ENCODE assay signal across 20 cellular contexts in genomic region chr10:69209787-69210480, GRCh38. TPM values are rescaled to one million over a fixed set of nuclear protein-coding genes. Genes with fewer than 3 reads are reported as not detected.
"Had no signal": no experiment of that assay in that cellular context is flagged by ENCODE, and none has a peak within 500 bp of the region (broad histone marks: within the 10 kb centered on the region; RNA-seq: fewer than 3 reads in every experiment).

No MANE protein-coding gene starts in this region.

- H3K27ac Mint-ChIP-seq: activated B cell treated with CpG ODN at 0.5 μM for 24 hours; stimulated activated naive B cell treated with anti-CD40 and anti-IgM and Interleukin-4, amounts not matched to agents 10 μg/mL and 1 μg/mL and 100 μg/mL, for 72 hours had no signal

- H3K4me3 Mint-ChIP-seq: activated B cell treated with CpG ODN at 0.5 μM for 24 hours; stimulated activated naive B cell treated with anti-CD40 and anti-IgM and Interleukin-4, amounts not matched to agents 10 μg/mL and 1 μg/mL and 100 μg/mL, for 72 hours had no signal

- ATAC-seq: left lung; psoas muscle; stimulated activated naive B cell treated with anti-CD40 and anti-IgM and Interleukin-4, amounts not matched to agents 10 μg/mL and 1 μg/mL and 100 μg/mL, for 72 hours had no signal

- H3K27me3 Mint-ChIP-seq: activated B cell treated with CpG ODN at 0.5 μM for 24 hours; stimulated activated naive B cell treated with anti-CD40 and anti-IgM and Interleukin-4, amounts not matched to agents 10 μg/mL and 1 μg/mL and 100 μg/mL, for 72 hours had no signal

- H3K27ac ChIP-seq: left lung, psoas muscle, right lobe of liver, SJCRH30, spleen, suprapubic skin, upper lobe of left lung had no signal

- H3K9me3 ChIP-seq: left lung, psoas muscle, right lobe of liver, SJCRH30, suprapubic skin, upper lobe of left lung had no signal

- DNase-seq: activated B cell treated with CpG ODN at 0.5 μM for 24 hours; activated CD4-positive, alpha-beta T cell treated with anti-CD3 and anti-CD28 coated beads, Interleukin-2, amount 50 U/mL, for 48 hours; activated CD8-positive, alpha-beta memory T cell treated with anti-CD3 and anti-CD28 coated beads, Interleukin-2, amount 50 U/mL, for 48 hours; activated effector memory CD4-positive, alpha-beta T cell treated with anti-CD3 and anti-CD28 coated beads, Interleukin-2, amount 50 U/mL, for 16 hours; aorta; foreskin melanocyte; head of caudate nucleus; islet precursor cell; left lung; mesenchymal stem cell; psoas muscle; right lobe of liver; SJCRH30; spleen; stimulated activated CD4-positive, alpha-beta T cell treated with anti-CD3 and anti-CD28 coated beads, Interleukin-1b, Interleukin-23, amount 100 ng/mL, for 48 hours; stimulated activated naive B cell treated with anti-CD40 and anti-IgM and Interleukin-4, amounts not matched to agents 10 μg/mL and 1 μg/mL and 100 μg/mL, for 72 hours; upper lobe of left lung had no signal

- H3K9me3 Mint-ChIP-seq: activated B cell treated with CpG ODN at 0.5 μM for 24 hours; activated naive CD4-positive, alpha-beta T cell treated with anti-CD3 and anti-CD28 coated beads, Interleukin-2, amount 50 U/mL, for 72 hours; stimulated activated naive B cell treated with anti-CD40 and anti-IgM and Interleukin-4, amounts not matched to agents 10 μg/mL and 1 μg/mL and 100 μg/mL, for 72 hours had no signal

- H3K27me3 ChIP-seq: cardiac muscle cell, left lung, right lobe of liver, SJCRH30, spleen, suprapubic skin, upper lobe of left lung had no signal

- H3K4me3 ChIP-seq: cardiac muscle cell, left lung, psoas muscle, right lobe of liver, SJCRH30, spleen, suprapubic skin, upper lobe of left lung had no signal

- H3K4me1 ChIP-seq: right lobe of liver, SJCRH30, suprapubic skin had no signal

RNA-seq across cellular contexts. Expression of gene HKDC1, which starts 10.2 kb away (rescaled TPM):
- total RNA-seq: activated B cell treated with CpG ODN at 0.5 μM for 24 hours, aorta, cardiac muscle cell, psoas muscle had no signal
- polyA plus RNA-seq: cardiac muscle cell had no signal
